8 cellular contexts compared by ENCODE assay signal in the genomic region with DNA sequence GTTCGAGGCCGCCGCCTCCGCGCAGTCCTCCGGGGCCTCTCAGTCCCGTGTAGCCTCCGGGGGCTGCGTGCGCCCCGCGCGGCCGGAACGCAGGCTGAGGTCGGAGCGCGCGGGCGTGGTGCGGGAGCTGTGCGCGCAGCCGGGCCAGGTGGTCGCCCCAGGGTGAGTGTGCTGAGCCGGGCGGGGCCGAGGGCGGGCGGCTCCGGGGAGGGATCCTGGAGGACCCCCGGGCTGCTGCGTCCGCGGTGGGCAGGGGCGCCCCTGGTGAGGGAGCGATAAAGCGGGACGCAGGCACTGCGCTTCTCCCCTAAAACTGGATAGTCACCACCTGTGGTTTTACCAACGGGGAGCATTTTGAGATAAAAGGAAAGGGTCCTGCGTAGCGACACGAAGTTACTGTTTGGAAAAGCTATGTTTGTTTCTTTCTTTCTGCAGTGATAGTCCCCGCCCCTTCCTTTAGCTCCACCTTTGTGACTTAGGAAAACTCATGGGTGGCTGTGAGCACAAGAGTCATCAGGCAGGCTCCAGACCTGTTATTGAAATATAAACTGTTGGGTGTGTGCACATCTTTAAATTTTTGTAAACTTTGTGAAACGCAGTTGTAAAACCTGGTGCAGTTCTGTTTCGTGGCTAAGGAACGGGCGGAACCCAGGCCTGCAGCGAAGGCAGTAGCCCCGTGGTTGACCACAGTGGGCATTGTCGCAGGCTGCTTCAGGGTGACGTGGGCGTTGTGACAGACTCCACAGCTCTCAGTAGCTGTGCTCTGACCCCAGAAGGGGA. TPM values are rescaled to one million over a fixed set of nuclear protein-coding genes. Genes with fewer than 3 reads are reported as not detected.
DNase-seq lines count a peak whose midpoint lies in the region; ATAC-seq and TF ChIP-seq lines count a peak whose summit lies in the region.

No MANE protein-coding gene starts in this region.

- peaks cover 38 to 75% (median 56%) of the 10 kb centered on the region in 10 experiments for H3K4me1 ChIP-seq in BLaER1 treated with 17β-estradiol and CSF1 and Interleukin-3, amounts not matched to agents 10 nM and 100 nM
- peaks cover 7% of the 10 kb centered on the region; the same call in 1 of the 2 replicates for H3K4me1 ChIP-seq in HUES64 (ENCODE audit: insufficient read depth, low read length)
- H3K4me1 ChIP-seq in mesendoderm (ENCODE audit: control insufficient read depth, low read depth, low read length) = peaks cover 4% of the 10 kb centered on the region
- peaks cover 40% of the 10 kb centered on the region for H3K4me1 ChIP-seq in suprapubic skin

- H2BK120ac ChIP-seq in mesendoderm (ENCODE audit: low read depth, low read length) = no peak overlapping the region

- peaks cover 13 to 62% (median 38%) of the 10 kb centered on the region in 11 experiments; a peak in 20 of 22 replicates for H3K36me3 ChIP-seq in BLaER1 treated with 17β-estradiol and CSF1 and Interleukin-3, amounts not matched to agents 10 nM and 100 nM
- H3K36me3 ChIP-seq in HUES64 (ENCODE audit: insufficient read depth, low read length) (peaks cover 7% of the 10 kb centered on the region; the same call in 1 of the 2 replicates), mesendoderm (ENCODE audit: control insufficient read depth, insufficient read depth, low read length) (no peaks in the 10 kb centered on the region), suprapubic skin (no peaks in the 10 kb centered on the region)

- no peak overlapping the region for H4K8ac ChIP-seq in mesendoderm (ENCODE audit: low read depth, low read length)

- no peaks in the 10 kb centered on the region for H3K9me3 ChIP-seq in BLaER1 treated with 17β-estradiol and CSF1 and Interleukin-3, amounts not matched to agents 10 nM and 100 nM (replicated peaks in 1 of 11)
- no peaks in the 10 kb centered on the region for H3K9me3 ChIP-seq in HUES64 (ENCODE audit: insufficient read depth, low read depth, low read length)
- H3K9me3 ChIP-seq in suprapubic skin = no peaks in the 10 kb centered on the region

- no peak for TF ChIP-seq POLR2A in suprapubic skin (IDR thresholded peaks at IDR 0.05)

- no peak overlapping the region for H3K4ac ChIP-seq in mesendoderm (ENCODE audit: low read depth, low read length)

- no peak for TF ChIP-seq EP300 in suprapubic skin (IDR thresholded peaks at IDR 0.05)

- H3K4me3 ChIP-seq in BLaER1 treated with 17β-estradiol and CSF1 and Interleukin-3, amounts not matched to agents 10 nM and 100 nM = peak overlapping the region; percentile 92 to 98 (median 96)
- H3K4me3 ChIP-seq in HUES64 (ENCODE audit: low read length) (peak overlapping the region; percentile 73), coronary artery (peak overlapping the region; percentile 97), mesendoderm (ENCODE audit: low read length) (peak overlapping the region; percentile 77), suprapubic skin (peak overlapping the region; percentile 99)

- WGBS in HUES64 = 9% methylated on average over 54 of the region's 54 CpGs
- no CpG with 5 or more reads among the region's 54 CpGs for WGBS in mesendoderm (ENCODE audit: extremely low coverage, insufficient coverage, low lambda C conversion rate)
- WGBS in suprapubic skin = 19% methylated on average over 5 of the region's 54 CpGs

- no peak overlapping the region for H2AK5ac ChIP-seq in mesendoderm (ENCODE audit: low read length)

- peaks cover 35% of the 10 kb centered on the region for H3K79me1 ChIP-seq in mesendoderm (ENCODE audit: low read length)

- H3K27ac ChIP-seq in BLaER1 treated with 17β-estradiol and CSF1 and Interleukin-3, amounts not matched to agents 10 nM and 100 nM = peak overlapping the region; percentile 87 to 99 (median 96)
- H3K27ac ChIP-seq in HUES64 (ENCODE audit: low read depth, low read length) (peak overlapping the region; percentile 98; the same call in 1 of the 2 replicates), coronary artery (peak overlapping the region; percentile 96 to 100), mesendoderm (ENCODE audit: low read depth, low read length) (no peak overlapping the region), suprapubic skin (peak overlapping the region; percentile 99)

- H4K20me1 ChIP-seq in BLaER1 treated with 17β-estradiol and CSF1 and Interleukin-3, amounts not matched to agents 10 nM and 100 nM = peaks cover 50 to 56% (median 55%) of the 10 kb centered on the region in 11 experiments

- H3K18ac ChIP-seq in mesendoderm (ENCODE audit: low read length) = no peak overlapping the region

- H3K79me2 ChIP-seq in mesendoderm (ENCODE audit: control insufficient read depth, insufficient read depth, low read length) = peaks cover 53% of the 10 kb centered on the region

- H3K23ac ChIP-seq in mesendoderm (ENCODE audit: low read length) = peak overlapping the region; percentile 26

- H3K9ac ChIP-seq in BLaER1 treated with 17β-estradiol and CSF1 and Interleukin-3, amounts not matched to agents 10 nM and 100 nM = peak overlapping the region; percentile 85 to 98 (median 95)
- H3K9ac ChIP-seq in HUES64 (ENCODE audit: low read depth, low read length) (peak overlapping the region; percentile 87), mesendoderm (ENCODE audit: low read length) (peak overlapping the region; percentile 91)

- peak overlapping the region; percentile 98 for H3K56ac ChIP-seq in mesendoderm (ENCODE audit: low read length)

- H4K5ac ChIP-seq in mesendoderm (ENCODE audit: low read length) = no peak overlapping the region

- peak; percentile 4 for ATAC-seq in GM19397 (IDR thresholded peaks at IDR 0.05; ENCODE audit: unreplicated experiment)

- H3K27me3 ChIP-seq in BLaER1 treated with 17β-estradiol and CSF1 and Interleukin-3, amounts not matched to agents 10 nM and 100 nM = no peaks in the 10 kb centered on the region
- H3K27me3 ChIP-seq in HUES64 (ENCODE audit: insufficient read depth, low read length) (no peaks in the 10 kb centered on the region), mesendoderm (ENCODE audit: insufficient read depth, low read length, poor library complexity) (no peaks in the 10 kb centered on the region), suprapubic skin (no peaks in the 10 kb centered on the region)

- no peak overlapping the region for H2BK15ac ChIP-seq in mesendoderm (replicated peaks; ENCODE audit: low read depth)

- no peak for TF ChIP-seq CTCF in coronary artery (IDR thresholded peaks at IDR 0.05)
- no peak for TF ChIP-seq CTCF in suprapubic skin (IDR thresholded peaks at IDR 0.05)

- DNase-seq in T-helper 22 cell (ENCODE audit: low read depth) = peak; percentile 10
- no peak for DNase-seq in coronary artery (ENCODE audit: low spot score)
- DNase-seq in mesendoderm = peak; percentile 55
- no peak for DNase-seq in suprapubic skin (ENCODE audit: low spot score in 2 of 2)
- no peak for DNase-seq in effector CD8-positive, alpha-beta T cell (lab: John Stamatoyannopoulos, UW)

- no peak overlapping the region for H2BK5ac ChIP-seq in mesendoderm (ENCODE audit: low read length)

- peak overlapping the region; percentile 80 to 100 (median 96) for H3K4me2 ChIP-seq in BLaER1 treated with 17β-estradiol and CSF1 and Interleukin-3, amounts not matched to agents 10 nM and 100 nM
- H3K4me2 ChIP-seq in mesendoderm (ENCODE audit: low read length) = peak overlapping the region; percentile 84

RNA-seq across cellular contexts. Expression of gene CTDP1, which starts 0.7 kb away (rescaled TPM):
- polyA plus RNA-seq in HUES64 (2013, experiment 1 of 2) = 22.8 TPM
- 22.2 TPM for polyA plus RNA-seq in HUES64 (2013, experiment 2 of 2)
- 19.0 TPM for polyA plus RNA-seq in mesendoderm (2013, experiment 1 of 2)
- 19.0 TPM for polyA plus RNA-seq in mesendoderm (2013, experiment 2 of 2)
- total RNA-seq in suprapubic skin = 10 to 100 TPM; 18.6 to 35.3 (median 27.4) TPM

Comparison
In these comparisons a context has a peak if more than half of its experiments do, and no peak if none do; other contexts are left out.
1. DNase-seq: peak in T-helper 22 cell (single experiment) and mesendoderm (single experiment); none in coronary artery (single experiment), suprapubic skin (0 of 2) and effector CD8-positive, alpha-beta T cell (single experiment).
2. Peak in every context shown above with its lines, with median percentiles within 50 percentile points of each other: H3K4me3 ChIP-seq and H3K9ac ChIP-seq.